Comparison of ENCODE assay signal across 8 cellular contexts in the genomic region with DNA sequence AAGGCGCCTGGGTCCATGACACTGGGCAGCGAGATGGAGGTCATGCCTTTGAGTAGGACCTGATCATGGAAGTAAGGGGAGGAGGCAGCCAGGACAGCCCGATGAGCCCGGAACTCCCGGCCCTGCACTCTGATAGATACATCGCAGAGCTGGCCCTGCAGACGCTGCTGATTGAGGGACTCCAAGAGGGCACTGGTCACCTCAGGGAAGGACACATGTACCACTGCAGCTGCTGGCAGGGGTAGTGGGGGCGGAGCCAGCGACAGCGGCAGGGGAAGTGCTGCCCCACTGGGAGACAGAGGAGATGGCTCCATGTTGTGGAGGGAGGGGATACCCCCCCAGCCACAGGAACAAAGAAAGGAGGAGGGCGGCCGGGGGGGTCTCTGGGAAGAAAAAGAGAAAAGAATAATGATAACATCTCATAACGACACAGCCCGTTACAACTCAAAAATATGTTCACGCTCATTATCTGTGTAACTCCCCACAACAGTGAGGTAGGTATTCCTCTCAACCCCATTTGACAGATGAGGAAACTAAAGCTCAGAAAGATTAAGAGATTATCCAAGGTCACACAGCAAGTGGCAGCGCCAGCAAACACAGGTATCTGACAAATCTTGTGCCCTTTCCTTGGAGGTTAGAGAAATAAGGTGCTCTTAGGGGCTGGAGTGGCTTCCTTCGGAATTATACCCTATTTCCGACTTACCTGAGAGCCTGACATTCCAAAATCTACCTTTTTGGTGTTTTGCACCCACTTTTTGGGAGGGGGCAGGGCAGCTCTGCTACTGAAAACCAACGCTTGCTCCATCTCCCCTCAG. TPM values are rescaled to one million over a fixed set of nuclear protein-coding genes. Genes with fewer than 3 reads are reported as not detected.
DNase-seq lines count a peak whose midpoint lies in the region; ATAC-seq and TF ChIP-seq lines count a peak whose summit lies in the region.

No MANE protein-coding gene starts in this region.

- H3K27me3 ChIP-seq in left ventricle myocardium inferior (ENCODE audit: low read depth) (no peaks in the 10 kb centered on the region), skeletal muscle tissue (ENCODE audit: control insufficient read depth in 3 of 3, insufficient read depth in 3 of 3, low read length in 3 of 3) (no peaks in the 10 kb centered on the region)

- no peak for TF ChIP-seq CTCF in HFF-Myc (IDR thresholded peaks at IDR 0.05; ENCODE audit: low read depth, low read length, missing control alignments)
- no peak for TF ChIP-seq CTCF in activated B cell treated with CpG ODN at 0.5 μM for 24 hours (IDR thresholded peaks at IDR 0.05)
- no peak for TF ChIP-seq CTCF in left ventricle myocardium inferior (IDR thresholded peaks at IDR 0.05; ENCODE audit: borderline replicate concordance)

- peak overlapping the region; percentile 99 for H3K4me3 Mint-ChIP-seq in activated B cell treated with CpG ODN at 0.5 μM for 24 hours

- H3K9me3 Mint-ChIP-seq in activated B cell treated with CpG ODN at 0.5 μM for 24 hours: no peaks in the 10 kb centered on the region

- H3K4me1 Mint-ChIP-seq in activated B cell treated with CpG ODN at 0.5 μM for 24 hours: peaks cover 87% of the 10 kb centered on the region

- peaks cover 32% of the 10 kb centered on the region for H3K36me3 ChIP-seq in left ventricle myocardium inferior
- H3K36me3 ChIP-seq in skeletal muscle tissue (ENCODE audit: control insufficient read depth in 3 of 3, insufficient read depth in 3 of 3, low read length in 3 of 3): peaks cover 26 to 32% (median 27%) of the 10 kb centered on the region in 3 donors

- CTCF ChIA-PET in activated B cell treated with CpG ODN at 0.5 μM for 24 hours (lab: Charles Lee): interaction anchor here (1.3 to 2.5 kb wide), 2 partner anchors 28 to 40 kb away, joined by 8 to 15 read pairs; a partner anchor contains a TSS

- peaks cover 73% of the 10 kb centered on the region for H3K36me3 Mint-ChIP-seq in activated B cell treated with CpG ODN at 0.5 μM for 24 hours (ENCODE audit: low read depth)

- H3K4me3 ChIP-seq in HFF-Myc (replicated peaks; ENCODE audit: low read depth, low read length) (peak overlapping the region; percentile 30), left ventricle myocardium inferior (peak overlapping the region; percentile 74), skeletal muscle tissue (ENCODE audit: low read length in 3 of 3) (peak overlapping the region; percentile 49 to 67 (median 66))

- DNase-seq in HFF-Myc (ENCODE audit: extremely low read depth, low read depth): no peak
- DNase-seq in activated B cell treated with CpG ODN at 0.5 μM for 24 hours: no peak
- DNase-seq in left ventricle myocardium inferior: peak; percentile 55
- no peak for DNase-seq in hepatic stellate cell (ENCODE audit: low spot score)
- DNase-seq in NCI-H1092 (lab: John Stamatoyannopoulos, UW): no peak
- no peak for DNase-seq in D341Med (ENCODE audit: low spot score)

- H3K27ac ChIP-seq in left ventricle myocardium inferior (replicated peaks) (peak overlapping the region; percentile 92), skeletal muscle tissue (ENCODE audit: low read depth, low read length) (peak overlapping the region; percentile 87)

- no peak for ATAC-seq in activated B cell treated with CpG ODN at 0.5 μM for 24 hours (ENCODE audit: low read depth)
- no peak for ATAC-seq in GM21576 (IDR thresholded peaks at IDR 0.05; ENCODE audit: unreplicated experiment)

- intact Hi-C loops in activated B cell treated with CpG ODN at 0.5 μM for 24 hours (cut with micrococcal nuclease): loop anchor here (5.0 kb wide), 1 partner anchor 345 kb away; no protein-coding TSS in a partner anchor
- intact Hi-C loops in left ventricle myocardium inferior (cut with micrococcal nuclease): no loop called here

- POLR2A ChIA-PET in activated B cell treated with CpG ODN at 0.5 μM for 24 hours (lab: Charles Lee): interaction anchor here (0.6 to 3.5 kb wide), 22 partner anchors 9 to 1760 kb away, joined by 3 to 102 read pairs (median 8); a partner anchor contains a TSS

- no peaks in the 10 kb centered on the region for H3K27me3 Mint-ChIP-seq in activated B cell treated with CpG ODN at 0.5 μM for 24 hours

- H3K9ac ChIP-seq in skeletal muscle tissue (ENCODE audit: low read depth in 1 of 3, low read length in 3 of 3): peak overlapping the region in 2 of 3 donors; percentile 14 to 57

- peak overlapping the region; percentile 56 for H3K27ac Mint-ChIP-seq in activated B cell treated with CpG ODN at 0.5 μM for 24 hours

- no peaks in the 10 kb centered on the region for H3K9me3 ChIP-seq in left ventricle myocardium inferior (replicated peaks)
- H3K9me3 ChIP-seq in skeletal muscle tissue (ENCODE audit: control insufficient read depth in 3 of 3, low read length in 3 of 3): no peaks in the 10 kb centered on the region

- peaks cover 95% of the 10 kb centered on the region for H3K4me1 ChIP-seq in left ventricle myocardium inferior
- H3K4me1 ChIP-seq in skeletal muscle tissue (ENCODE audit: control insufficient read depth in 3 of 3, insufficient read depth in 3 of 3, low read length in 3 of 3): peaks cover 56 to 83% (median 60%) of the 10 kb centered on the region in 3 donors

RNA-seq across cellular contexts. Expression of a gene that starts 0.7 kb away (rescaled TPM):
- total RNA-seq in activated B cell treated with CpG ODN at 0.5 μM for 24 hours (31.6 and 31.8 TPM in 2 replicates), left ventricle myocardium inferior (13.3 TPM), skeletal muscle tissue (17.7 TPM)

RNA-seq across cellular contexts. Expression of a gene that starts 2.9 kb away (rescaled TPM):
- 319 and 350 TPM in 2 replicates for total RNA-seq in activated B cell treated with CpG ODN at 0.5 μM for 24 hours
- total RNA-seq in left ventricle myocardium inferior: 92.3 TPM
- 16.7 TPM for total RNA-seq in skeletal muscle tissue

RNA-seq across cellular contexts. Expression of a gene that starts 5.9 kb away (rescaled TPM):
- total RNA-seq in activated B cell treated with CpG ODN at 0.5 μM for 24 hours (82.5 and 85.4 TPM in 2 replicates), left ventricle myocardium inferior (17.7 TPM), skeletal muscle tissue (15.1 TPM)

RNA-seq across cellular contexts. Expression of a gene that starts 18.1 kb away (rescaled TPM):
- total RNA-seq in activated B cell treated with CpG ODN at 0.5 μM for 24 hours: 54.7 and 66.5 TPM in 2 replicates
- total RNA-seq in left ventricle myocardium inferior: 59.4 TPM
- total RNA-seq in skeletal muscle tissue: 18.3 TPM

RNA-seq across cellular contexts. Expression of a gene that starts 27.4 kb away (rescaled TPM):
- total RNA-seq in activated B cell treated with CpG ODN at 0.5 μM for 24 hours (82.8 and 95.1 TPM in 2 replicates), left ventricle myocardium inferior (47.8 TPM), skeletal muscle tissue (27.1 TPM)
